Comparison of ENCODE assay signal across 13 cellular contexts in genomic region chr14:74956280-74957072, GRCh38. TPM values are rescaled to one million over a fixed set of nuclear protein-coding genes. Genes with fewer than 3 reads are reported as not detected.
DNase-seq lines count a peak whose midpoint lies in the region; ATAC-seq, FAIRE-seq and TF ChIP-seq lines count a peak whose summit lies in the region.
"Had no signal": no experiment of that assay in that cellular context is flagged by ENCODE, and none has a peak within 500 bp of the region (broad histone marks: within the 10 kb centered on the region; RNA-seq: fewer than 3 reads in every experiment).

No MANE protein-coding gene starts in this region.

- no peaks in the 10 kb centered on the region for H3K36me3 ChIP-seq in CD8-positive, alpha-beta T cell (ENCODE audit: insufficient read depth, low read length)
- H3K36me3 ChIP-seq in HUES48 (ENCODE audit: control insufficient read depth, insufficient read depth, low read length) (no peaks in the 10 kb centered on the region), H1 (ENCODE audit: control insufficient read depth in 2 of 4, insufficient read depth in 4 of 4, low read length in 3 of 4) (no peaks in the 10 kb centered on the region)
- H3K36me3 ChIP-seq: BLaER1 treated with 17β-estradiol and CSF1 and Interleukin-3, amounts not matched to agents 10 nM and 100 nM had no signal

- H3K79me2 ChIP-seq in H1 (ENCODE audit: control insufficient read depth in 1 of 2, insufficient read depth in 2 of 2, low read length in 2 of 2): no peaks in the 10 kb centered on the region

- peaks cover 5% of the 10 kb centered on the region for H3K27me3 ChIP-seq in CD8-positive, alpha-beta T cell (ENCODE audit: insufficient read depth, low read length)
- peaks cover 17% of the 10 kb centered on the region for H3K27me3 ChIP-seq in HUES48 (ENCODE audit: control insufficient read depth, insufficient read depth, low read length)
- H3K27me3 ChIP-seq in H1 (replicated peaks in 1 of 4; ENCODE audit: control insufficient read depth in 3 of 4, extremely low read depth in 1 of 4, insufficient read depth in 3 of 4, low read length in 3 of 4): peaks cover 0 to 13% (median 12%) of the 10 kb centered on the region in 4 experiments; a peak in 5 of 7 replicates

- peak overlapping the region; percentile 75; the same call in 1 of the 2 replicates for H2BK15ac ChIP-seq in H1 (ENCODE audit: low read length)

- no peak overlapping the region for H2BK20ac ChIP-seq in H1 (ENCODE audit: low read length)

- no peaks in the 10 kb centered on the region for H3K79me1 ChIP-seq in H1 (ENCODE audit: low read depth, low read length)

- no peak overlapping the region for H3K14ac ChIP-seq in H1 (ENCODE audit: insufficient read length)

- H3K23me2 ChIP-seq in H1 (ENCODE audit: low read depth, low read length): peaks cover 11% of the 10 kb centered on the region

- no peak overlapping the region for H3K27ac ChIP-seq in CD8-positive, alpha-beta T cell (ENCODE audit: low read depth, low read length)
- H3K27ac ChIP-seq in HUES48 (ENCODE audit: low read depth, low read length) (no peak overlapping the region), H1 (ENCODE audit: low read depth, low read length) (no peak overlapping the region)
- H3K27ac ChIP-seq: GM23248 had no signal

- peak overlapping the region; percentile 8 for H3K4ac ChIP-seq in H1 (replicated peaks; ENCODE audit: insufficient read length, low read depth, low read length)

- no peak for TF ChIP-seq EP300 in H1 (IDR thresholded peaks at IDR 0.05; ENCODE audit: borderline replicate concordance in 1 of 2, low read depth in 2 of 2, low read length in 2 of 2)

- no peaks in the 10 kb centered on the region for H4K20me1 ChIP-seq in H1 (replicated peaks in 1 of 2; ENCODE audit: control insufficient read depth in 1 of 2, insufficient read depth in 2 of 2, low read length in 2 of 2)
- H4K20me1 ChIP-seq: BLaER1 treated with 17β-estradiol and CSF1 and Interleukin-3, amounts not matched to agents 10 nM and 100 nM had no signal

- CTCF ChIA-PET in CD8-positive, alpha-beta T cell (lab: Charles Lee): interaction anchor here (1.3 to 1.5 kb wide), 2 partner anchors 132 to 348 kb away, joined by 3 read pairs; no protein-coding TSS in a partner anchor
- CTCF ChIA-PET in H1 (lab: Charles Lee; ENCODE audit: partially characterized antibody): interaction anchor here (1.2 to 11.8 kb wide), 4 partner anchors 12 to 126 kb away, joined by 3 to 146 read pairs (median 6); no protein-coding TSS in a partner anchor

- H3K9me3 ChIP-seq in CD8-positive, alpha-beta T cell (ENCODE audit: low read length): no peaks in the 10 kb centered on the region
- H3K9me3 ChIP-seq in HUES48 (ENCODE audit: control insufficient read depth, insufficient read depth, low read length) (no peaks in the 10 kb centered on the region), H1 (ENCODE audit: insufficient read depth in 2 of 2, low read depth in 1 of 2, low read length in 1 of 2) (no peaks in the 10 kb centered on the region)
- H3K9me3 ChIP-seq: BLaER1 treated with 17β-estradiol and CSF1 and Interleukin-3, amounts not matched to agents 10 nM and 100 nM had no signal

- H3K27me3 Mint-ChIP-seq in CD8-positive, alpha-beta T cell (ENCODE audit: low read depth): peaks cover 10% of the 10 kb centered on the region
- no peaks in the 10 kb centered on the region for H3K27me3 Mint-ChIP-seq in neural crest cell (ENCODE audit: low read depth)

- DNase-seq in CD8-positive, alpha-beta T cell: no peak
- DNase-seq in H1 (ENCODE audit: low read depth in 1 of 2, low spot score in 2 of 2) (no peak), neural crest cell (ENCODE audit: low read depth, low spot score) (no peak), COLO829 (ENCODE audit: low spot score) (no peak), DMS114 treated with DMSO at 0.1 percent for 48 hours (lab: John Stamatoyannopoulos, UW; ENCODE audit: unreplicated experiment) (no peak), iPS-NIHi7 (ENCODE audit: extremely low spot score) (no peak)
- DNase-seq: GM23248, NCI-H1417 treated with DMSO at 0.1 percent for 48 hours, NCI-H774 had no signal

- H3K4me3 Mint-ChIP-seq in CD8-positive, alpha-beta T cell: peak overlapping the region; percentile 40
- peak overlapping the region; percentile 29 for H3K4me3 Mint-ChIP-seq in neural crest cell

- POLR2A ChIA-PET in CD8-positive, alpha-beta T cell (lab: Charles Lee): no interaction called here
- POLR2A ChIA-PET in H1 (lab: Charles Lee; ENCODE audit: partially characterized antibody): interaction anchor here (0.9 to 1.3 kb wide), 3 partner anchors 22 to 47 kb away, joined by 3 to 4 read pairs (median 3); no protein-coding TSS in a partner anchor

- no peaks in the 10 kb centered on the region for H3K4me1 Mint-ChIP-seq in CD8-positive, alpha-beta T cell (ENCODE audit: low read depth)
- peaks cover 22% of the 10 kb centered on the region for H3K4me1 Mint-ChIP-seq in neural crest cell

- peak overlapping the region; percentile 60; the same call in 1 of the 2 replicates for H2BK5ac ChIP-seq in H1 (ENCODE audit: low read depth, low read length)

- no peak for TF ChIP-seq POLR2A in H1 (IDR thresholded peaks at IDR 0.05; ENCODE audit: control extremely low read depth in 1 of 2, low read depth in 2 of 2, low read length in 2 of 2)

- TF ChIP-seq CTCF in CD8-positive, alpha-beta T cell (IDR thresholded peaks at IDR 0.05): no peak
- no peak for TF ChIP-seq CTCF in H1 (IDR thresholded peaks at IDR 0.05; ENCODE audit: control extremely low read depth in 1 of 3, insufficient read depth in 1 of 3, low read depth in 1 of 3, low read length in 3 of 3)
- TF ChIP-seq CTCF in neural crest cell (conservative IDR thresholded peaks at IDR 0.05): no peak

- no peak overlapping the region for H4K91ac ChIP-seq in H1 (replicated peaks; ENCODE audit: insufficient read length, low read length)

- H3K9me3 Mint-ChIP-seq in CD8-positive, alpha-beta T cell: no peaks in the 10 kb centered on the region
- no peaks in the 10 kb centered on the region for H3K9me3 Mint-ChIP-seq in neural crest cell

- no peak for TF ChIP-seq RAD21 in H1 (IDR thresholded peaks at IDR 0.05 in 1 of 2, conservative IDR thresholded peaks at IDR 0.05 in 1 of 2; ENCODE audit: low read depth in 2 of 2, low read length in 2 of 2)

- FAIRE-seq in H1 (lab: Jason Lieb, UNC): no peak
- FAIRE-seq: G401.6 had no signal

- H3K27ac Mint-ChIP-seq in CD8-positive, alpha-beta T cell: no peak overlapping the region
- peak overlapping the region; percentile 79 for H3K27ac Mint-ChIP-seq in neural crest cell (ENCODE audit: unreplicated experiment)

- no peaks in the 10 kb centered on the region for H3K36me3 Mint-ChIP-seq in CD8-positive, alpha-beta T cell
- H3K36me3 Mint-ChIP-seq in neural crest cell (ENCODE audit: low read depth): no peaks in the 10 kb centered on the region

- intact Hi-C loops in CD8-positive, alpha-beta T cell (cut with DNase I, micrococcal nuclease): no loop called here

- H3K18ac ChIP-seq in H1 (ENCODE audit: extremely low read depth, low read length): peak overlapping the region; percentile 71; the same call in 1 of the 2 replicates

- peak overlapping the region; percentile 83; the same call in 1 of the 2 replicates for H4K8ac ChIP-seq in H1 (ENCODE audit: extremely low read depth, insufficient read depth, low read length)

- H2AFZ ChIP-seq in H1 (ENCODE audit: low read length): 0 out of 2 replicates have a peak overlapping the region, but pooled peaks have one; percentile 9

- no peak overlapping the region for H3K56ac ChIP-seq in H1 (replicated peaks; ENCODE audit: insufficient read length, low read depth, low read length)

- peak overlapping the region; percentile 71 to 80; a peak in 3 of 4 replicates for H3K4me2 ChIP-seq in H1 (ENCODE audit: insufficient read depth in 1 of 2, low read depth in 2 of 2, low read length in 2 of 2)

- H4K5ac ChIP-seq in H1 (ENCODE audit: insufficient read length, low read depth, low read length): no peak overlapping the region

- no peak overlapping the region for H2AK5ac ChIP-seq in H1 (ENCODE audit: low read depth, low read length)

- 85% methylated on average over 24 of the region's 24 CpGs; no CpG with 5 or more reads in 1 of the 2 experiments for WGBS in H1 (ENCODE audit: extremely low coverage in 1 of 2, insufficient coverage in 1 of 2, insufficient read length in 1 of 2, insufficient replicate concordance in 2 of 2, low coverage in 1 of 2, low lambda C conversion rate in 2 of 2, missing lambda C conversion rate in 1 of 2), 2 experiments

- no peak for ATAC-seq in CD8-positive, alpha-beta T cell
- no peak for ATAC-seq in GM21423 (IDR thresholded peaks at IDR 0.05; ENCODE audit: unreplicated experiment)

- no peak overlapping the region for H3K9ac ChIP-seq in HUES48 (ENCODE audit: low read depth, low read length)
- H3K9ac ChIP-seq in H1 (replicated peaks in 1 of 4; ENCODE audit: extremely low read depth in 1 of 4, low read depth in 3 of 4, low read length in 3 of 4): peak overlapping the region in 1 of 4 experiments; percentile 39; a peak in 2 of 7 replicates

- no peak overlapping the region for H3K23ac ChIP-seq in H1 (ENCODE audit: insufficient read length)

- no peak overlapping the region for H3K4me3 ChIP-seq in CD8-positive, alpha-beta T cell (ENCODE audit: low read depth, low read length)
- peak overlapping the region; percentile 56; the same call in 1 of the 2 replicates for H3K4me3 ChIP-seq in HUES48 (ENCODE audit: low read depth, low read length)
- peak overlapping the region in 1 of 4 experiments; percentile 62; a peak in 1 of 8 replicates for H3K4me3 ChIP-seq in H1 (ENCODE audit: extremely low read depth in 1 of 4, insufficient read depth in 2 of 4, low read depth in 3 of 4, low read length in 4 of 4)

- H3K4me1 ChIP-seq in CD8-positive, alpha-beta T cell (ENCODE audit: insufficient read depth, low read length): peaks cover 9% of the 10 kb centered on the region
- H3K4me1 ChIP-seq in HUES48 (ENCODE audit: control insufficient read depth, insufficient read depth, low read length) (no peaks in the 10 kb centered on the region), H1 (replicated peaks in 1 of 4; ENCODE audit: control insufficient read depth in 3 of 4, insufficient read depth in 4 of 4, low read length in 3 of 4) (peaks cover 2 to 27% (median 15%) of the 10 kb centered on the region in 4 experiments)

- 0 out of 2 replicates have a peak overlapping the region, but pooled peaks have one; percentile 60 for H2BK12ac ChIP-seq in H1 (ENCODE audit: low read depth, low read length)

- no peak overlapping the region for H2BK120ac ChIP-seq in H1 (replicated peaks; ENCODE audit: low read depth, low read length)

RNA-seq across cellular contexts. Expression of gene PGF, which starts 1.1 kb away (rescaled TPM):
- total RNA-seq in CD8-positive, alpha-beta T cell: under 1 TPM in 1 of 2 experiments, not detected in 1; 0.44 TPM
- 3.9 and 4.1 TPM in 2 replicates for total RNA-seq in H1 (2021; fragmentation: NEBNext Ultra II Directional; extraction: Animal tissue kit (Norgen Biotek cat#: 25700))
- polyA plus RNA-seq in H1 (2011; rRNA removed): 2.1 and 2.8 TPM in 2 replicates
- 2.3 TPM for polyA plus RNA-seq in H1 (2011; cell fraction: cytosol; rRNA removed)
- 4.3 TPM for polyA plus RNA-seq in H1 (2011; cell fraction: nucleus; rRNA removed)
- 2.1 to 3.3 TPM (median 2.9 TPM) in 4 replicates for polyA plus RNA-seq in H1 (2012, experiment 1 of 2)
- polyA plus RNA-seq in H1 (2012, experiment 2 of 2): 2.8 TPM
- 2.9 TPM for polyA plus RNA-seq in H1 (2013, experiment 1 of 2)
- 3.1 TPM for polyA plus RNA-seq in H1 (2013, experiment 2 of 2)
- 1.2 and 1.7 TPM in 2 replicates for polyA minus RNA-seq in H1 (2011; rRNA and poly(A)+ RNA removed)
- 4.0 TPM for polyA minus RNA-seq in H1 (2011; cell fraction: cytosol; rRNA and poly(A)+ RNA removed)
- polyA minus RNA-seq in H1 (2011; cell fraction: nucleus; rRNA and poly(A)+ RNA removed): 8.7 TPM
- 2.9 and 3.9 TPM in 2 replicates for total RNA-seq in neural crest cell

RNA-seq across cellular contexts. Expression of gene RPS6KL1, which starts 33.4 kb away (rescaled TPM):
- 10 to 100 TPM in 1 of 2 experiments, 1 to 10 TPM in 1; 8.9 to 10.8 TPM for total RNA-seq in CD8-positive, alpha-beta T cell
- total RNA-seq in H1 (2021; fragmentation: NEBNext Ultra II Directional; extraction: Animal tissue kit (Norgen Biotek cat#: 25700)): 11.3 and 13.8 TPM in 2 replicates
- 9.4 and 9.8 TPM in 2 replicates for polyA plus RNA-seq in H1 (2011; rRNA removed)
- polyA plus RNA-seq in H1 (2011; cell fraction: cytosol; rRNA removed): 13.9 TPM
- 45.2 TPM for polyA plus RNA-seq in H1 (2011; cell fraction: nucleus; rRNA removed)
- polyA plus RNA-seq in H1 (2012, experiment 1 of 2): 9.3 to 19.0 TPM (median 15.0 TPM) in 4 replicates
- 5.9 TPM for polyA plus RNA-seq in H1 (2012, experiment 2 of 2)
- 6.5 TPM for polyA plus RNA-seq in H1 (2013, experiment 1 of 2)
- 5.4 TPM for polyA plus RNA-seq in H1 (2013, experiment 2 of 2)
- polyA minus RNA-seq in H1 (2011; rRNA and poly(A)+ RNA removed): 21.4 and 21.5 TPM in 2 replicates
- polyA minus RNA-seq in H1 (2011; cell fraction: cytosol; rRNA and poly(A)+ RNA removed): 7.9 TPM
- polyA minus RNA-seq in H1 (2011; cell fraction: nucleus; rRNA and poly(A)+ RNA removed): 25.7 TPM
- total RNA-seq in neural crest cell: 13.9 and 14.1 TPM in 2 replicates

RNA-seq across cellular contexts. Expression of gene EIF2B2, which starts 46.2 kb away (rescaled TPM):
- total RNA-seq in CD8-positive, alpha-beta T cell: 10 to 100 TPM; 19.8 to 20.6 TPM
- 42.6 and 51.4 TPM in 2 replicates for total RNA-seq in H1 (2021; fragmentation: NEBNext Ultra II Directional; extraction: Animal tissue kit (Norgen Biotek cat#: 25700))
- 59.7 and 79.9 TPM in 2 replicates for polyA plus RNA-seq in H1 (2011; rRNA removed)
- 85.4 TPM for polyA plus RNA-seq in H1 (2011; cell fraction: cytosol; rRNA removed)
- polyA plus RNA-seq in H1 (2011; cell fraction: nucleus; rRNA removed): 64.5 TPM
- polyA plus RNA-seq in H1 (2012, experiment 1 of 2): 48.8 to 54.9 TPM (median 53.1 TPM) in 4 replicates
- polyA plus RNA-seq in H1 (2012, experiment 2 of 2): 20.3 TPM
- 27.6 TPM for polyA plus RNA-seq in H1 (2013, experiment 1 of 2)
- 25.4 TPM for polyA plus RNA-seq in H1 (2013, experiment 2 of 2)
- polyA minus RNA-seq in H1 (2011; rRNA and poly(A)+ RNA removed): 57.0 and 65.4 TPM in 2 replicates
- polyA minus RNA-seq in H1 (2011; cell fraction: cytosol; rRNA and poly(A)+ RNA removed): 31.3 TPM
- 24.0 TPM for polyA minus RNA-seq in H1 (2011; cell fraction: nucleus; rRNA and poly(A)+ RNA removed)
- 50.5 TPM in 2 replicates for total RNA-seq in neural crest cell
